ENCODE assay signal across 8 cellular contexts in genomic region chr19:46717034-46717715, GRCh38. TPM values are rescaled to one million over a fixed set of nuclear protein-coding genes. Genes with fewer than 3 reads are reported as not detected.
DNase-seq lines count a peak whose midpoint lies in the region; ATAC-seq and TF ChIP-seq lines count a peak whose summit lies in the region.

Gene PRKD2 (minus strand): TSS chr19:46717114. CDS start chr19:46716370, 744 bp downstream.

- no peak within 1 kb of the TSS for H3K23ac ChIP-seq in trophoblast cell (ENCODE audit: low read length)

- H3K36me3 Mint-ChIP-seq in CD14-positive monocyte, result peaks cover 25 to 42% of the 10 kb centered on the region in 2 donors
- H3K36me3 Mint-ChIP-seq in activated naive CD8-positive, alpha-beta T cell treated with anti-CD3 and anti-CD28 coated beads, Interleukin-2, amount 50 U/mL, for 24 hours (ENCODE audit: low read depth), result peaks cover 17% of the 10 kb centered on the region

- peak within 1 kb of the TSS; percentile 91 for H3K4ac ChIP-seq in trophoblast cell (ENCODE audit: low read depth, low read length)

- peaks cover 9 to 23% (median 13%) of the 10 kb centered on the region in 3 donors for H3K27me3 Mint-ChIP-seq in CD14-positive monocyte (ENCODE audit: low read depth in 3 of 3)
- no peaks in the 10 kb centered on the region for H3K27me3 Mint-ChIP-seq in activated naive CD8-positive, alpha-beta T cell treated with anti-CD3 and anti-CD28 coated beads, Interleukin-2, amount 50 U/mL, for 24 hours

- DNase-seq in CD14-positive monocyte (ENCODE audit: low spot score) (peak; percentile 87), MM.1S (peak; percentile 82), T-helper 1 cell (peak; percentile 67 to 86 (median 82)), cardiac muscle cell (ENCODE audit: low read depth in 1 of 2, low spot score in 1 of 2) (peak; percentile 87 to 89), trophoblast cell (peak; percentile 66 to 82), thyroid gland (peak; percentile 87 to 90)
- peak; percentile 96 for DNase-seq in activated naive CD8-positive, alpha-beta T cell treated with anti-CD3 and anti-CD28 coated beads, Interleukin-2, amount 50 U/mL, for 24 hours

- peak in 1 of 2 donors; percentile 48 for TF ChIP-seq POLR2A in thyroid gland (IDR thresholded peaks at IDR 0.05)

- peak within 1 kb of the TSS; percentile 73 for H2BK120ac ChIP-seq in trophoblast cell (ENCODE audit: insufficient read depth, low read length, poor library complexity)

- peak within 1 kb of the TSS; percentile 73 for H2BK5ac ChIP-seq in trophoblast cell (ENCODE audit: low read depth, low read length, poor library complexity)

- H3K4me2 ChIP-seq in MM.1S (ENCODE audit: low read depth, low read length), result peak within 1 kb of the TSS; percentile 95
- peak within 1 kb of the TSS; percentile 67 for H3K4me2 ChIP-seq in trophoblast cell (ENCODE audit: low read length)

- no peaks in the 10 kb centered on the region for H4K20me1 ChIP-seq in MM.1S (ENCODE audit: insufficient read depth, low read length)

- peaks cover 30% of the 10 kb centered on the region for H3K79me1 ChIP-seq in trophoblast cell (ENCODE audit: low read length)

- peak within 1 kb of the TSS; percentile 27 for H2BK12ac ChIP-seq in trophoblast cell (ENCODE audit: low read length)

- peak within 1 kb of the TSS; percentile 83 to 94 (median 91) for H3K27ac Mint-ChIP-seq in CD14-positive monocyte
- peak within 1 kb of the TSS; percentile 90 for H3K27ac Mint-ChIP-seq in activated naive CD8-positive, alpha-beta T cell treated with anti-CD3 and anti-CD28 coated beads, Interleukin-2, amount 50 U/mL, for 24 hours

- H2AFZ ChIP-seq in MM.1S (ENCODE audit: low read length), result peak within 1 kb of the TSS; percentile 61; the same call in 1 of the 2 replicates
- peak within 1 kb of the TSS; percentile 74 for H2AFZ ChIP-seq in trophoblast cell (ENCODE audit: insufficient read depth, low read length, poor library complexity)

- peak within 1 kb of the TSS; percentile 96 for H3K9ac ChIP-seq in MM.1S (ENCODE audit: low read length)
- peak within 1 kb of the TSS; percentile 62 for H3K9ac ChIP-seq in trophoblast cell (ENCODE audit: low read length)

- no peak for TF ChIP-seq CTCF in CD14-positive monocyte (IDR thresholded peaks at IDR 0.05)
- no peak for TF ChIP-seq CTCF in MM.1S (IDR thresholded peaks at IDR 0.05; ENCODE audit: low read length)
- no peak for TF ChIP-seq CTCF in cardiac muscle cell (IDR thresholded peaks at IDR 0.05; ENCODE audit: low read depth, low read length)
- TF ChIP-seq CTCF in thyroid gland (IDR thresholded peaks at IDR 0.05), result no peak

- H3K9me3 ChIP-seq in MM.1S (replicated peaks; ENCODE audit: insufficient read depth, low read length), result no peaks in the 10 kb centered on the region
- no peaks in the 10 kb centered on the region for H3K9me3 ChIP-seq in cardiac muscle cell (ENCODE audit: low read depth)
- no peaks in the 10 kb centered on the region for H3K9me3 ChIP-seq in trophoblast cell (ENCODE audit: insufficient read depth, low read depth, low read length)
- H3K9me3 ChIP-seq in thyroid gland, result no peaks in the 10 kb centered on the region

- intact Hi-C loops in CD14-positive monocyte (cut with micrococcal nuclease) (loop anchor here (2.0 to 10.0 kb wide), 2 partner anchors 14 to 102 kb away; no protein-coding TSS in a partner anchor), thyroid gland (cut with DNase I) (no loop called here)

- no peaks in the 10 kb centered on the region for H3K9me2 ChIP-seq in MM.1S (replicated peaks; ENCODE audit: insufficient read depth, low read length)

- H3K14ac ChIP-seq in trophoblast cell (ENCODE audit: low read length), result peak within 1 kb of the TSS; percentile 85

- H3F3A ChIP-seq in MM.1S (ENCODE audit: insufficient read depth, low read length), result peaks cover 48% of the 10 kb centered on the region

- H4K91ac ChIP-seq in trophoblast cell (ENCODE audit: low read depth, low read length), result peak within 1 kb of the TSS; percentile 79

- H3K27me3 ChIP-seq in MM.1S (replicated peaks; ENCODE audit: insufficient read depth, low read length) (no peaks in the 10 kb centered on the region), cardiac muscle cell (no peaks in the 10 kb centered on the region), trophoblast cell (ENCODE audit: insufficient read depth, low read length) (no peaks in the 10 kb centered on the region), thyroid gland (no peaks in the 10 kb centered on the region)

- peak within 1 kb of the TSS; percentile 82 for H2AK5ac ChIP-seq in trophoblast cell (ENCODE audit: low read length)

- H3K36me3 ChIP-seq in MM.1S (replicated peaks; ENCODE audit: insufficient read depth, low read length) (no peaks in the 10 kb centered on the region), cardiac muscle cell (peaks cover 13% of the 10 kb centered on the region), trophoblast cell (ENCODE audit: control insufficient read depth in 1 of 2, insufficient read depth in 2 of 2, low read length in 2 of 2) (peaks cover 38 to 39% of the 10 kb centered on the region in 2 experiments), thyroid gland (peaks cover 19% of the 10 kb centered on the region in 2 donors)

- peaks cover 58% of the 10 kb centered on the region for H3K4me1 Mint-ChIP-seq in CD14-positive monocyte
- H3K4me1 Mint-ChIP-seq in activated naive CD8-positive, alpha-beta T cell treated with anti-CD3 and anti-CD28 coated beads, Interleukin-2, amount 50 U/mL, for 24 hours, result peaks cover 42% of the 10 kb centered on the region

- H4K12ac ChIP-seq in trophoblast cell (ENCODE audit: low read depth, low read length), result peak within 1 kb of the TSS; percentile 66

- peak within 1 kb of the TSS; percentile 94 to 96 for H3K4me3 Mint-ChIP-seq in CD14-positive monocyte
- peak within 1 kb of the TSS; percentile 93 for H3K4me3 Mint-ChIP-seq in activated naive CD8-positive, alpha-beta T cell treated with anti-CD3 and anti-CD28 coated beads, Interleukin-2, amount 50 U/mL, for 24 hours

- peak within 1 kb of the TSS; percentile 86 for H4K8ac ChIP-seq in trophoblast cell (ENCODE audit: low read depth, low read length)

- H3K4me3 ChIP-seq in MM.1S (ENCODE audit: low read length) (peak within 1 kb of the TSS; percentile 98), cardiac muscle cell (peak within 1 kb of the TSS; percentile 96), trophoblast cell (ENCODE audit: low read depth, low read length) (peak within 1 kb of the TSS; percentile 79), thyroid gland (replicated peaks in 1 of 3) (peak within 1 kb of the TSS; percentile 59 to 94 (median 81))

- WGBS in trophoblast cell (ENCODE audit: extremely low coverage, insufficient coverage, insufficient read length), result no CpG with 5 or more reads among the region's 52 CpGs
- 3% methylated on average over 34 to 35 of the region's 52 CpGs for WGBS in thyroid gland, 2 donors

- H3K79me2 ChIP-seq in MM.1S (ENCODE audit: low read length), result peaks cover 54% of the 10 kb centered on the region
- H3K79me2 ChIP-seq in trophoblast cell (ENCODE audit: control insufficient read depth, insufficient read depth, low read length, poor library complexity), result peaks cover 26% of the 10 kb centered on the region

- H3K18ac ChIP-seq in trophoblast cell (ENCODE audit: low read length), result peak within 1 kb of the TSS; percentile 87

- ATAC-seq in GM19463 (IDR thresholded peaks at IDR 0.05; ENCODE audit: unreplicated experiment), result peak; percentile 43
- ATAC-seq in activated naive CD8-positive, alpha-beta T cell treated with anti-CD3 and anti-CD28 coated beads, Interleukin-2, amount 50 U/mL, for 24 hours, result peak; percentile 57

- H3K4me1 ChIP-seq in MM.1S (ENCODE audit: low read length), result peaks cover 12% of the 10 kb centered on the region
- peaks cover 12% of the 10 kb centered on the region for H3K4me1 ChIP-seq in cardiac muscle cell (ENCODE audit: low read depth)
- H3K4me1 ChIP-seq in trophoblast cell (ENCODE audit: control insufficient read depth in 1 of 2, insufficient read depth in 2 of 2, low read length in 2 of 2), result peaks cover 0 to 10% of the 10 kb centered on the region in 2 experiments
- peaks cover 23 to 28% of the 10 kb centered on the region in 2 donors for H3K4me1 ChIP-seq in thyroid gland

- H3K27ac ChIP-seq in MM.1S (ENCODE audit: low read length) (peak within 1 kb of the TSS; percentile 95), cardiac muscle cell (peak within 1 kb of the TSS; percentile 37), trophoblast cell (ENCODE audit: low read depth, low read length) (peak within 1 kb of the TSS; percentile 40), thyroid gland (peak within 1 kb of the TSS; percentile 77 to 98 (median 96))

- peaks cover 0 to 3% (median 0%) of the 10 kb centered on the region in 7 donors for H3K9me3 Mint-ChIP-seq in CD14-positive monocyte
- H3K9me3 Mint-ChIP-seq in activated naive CD8-positive, alpha-beta T cell treated with anti-CD3 and anti-CD28 coated beads, Interleukin-2, amount 50 U/mL, for 24 hours, result no peaks in the 10 kb centered on the region

RNA-seq across cellular contexts. Expression of gene PRKD2, which starts in this region (rescaled TPM):
- 1 to 10 TPM; 6.5 to 8.1 TPM for polyA plus RNA-seq in CD14-positive monocyte
- total RNA-seq in cardiac muscle cell, result 16.0 and 24.7 TPM in 2 replicates
- polyA plus RNA-seq in cardiac muscle cell, result 25.5 and 53.9 TPM in 2 replicates
- polyA plus RNA-seq in trophoblast cell (2013), result 69.9 and 71.7 TPM in 2 replicates
- total RNA-seq in thyroid gland, result 10 to 100 TPM; 23.7 to 40.7 (median 32.7) TPM

Comparison
In these comparisons a context has a peak if more than half of its experiments do, and no peak if none do; other contexts are left out.
1. Peak in every context shown above with its lines: DNase-seq, ATAC-seq, H3K4me3 ChIP-seq and H3K27ac ChIP-seq.
2. H3K27ac ChIP-seq: peak in every context shown above with its lines; median percentile 96 in thyroid gland; 95 in MM.1S; 40 in trophoblast cell; 37 in cardiac muscle cell.